Comparison of ENCODE assay signal across 20 cellular contexts in the genomic region with DNA sequence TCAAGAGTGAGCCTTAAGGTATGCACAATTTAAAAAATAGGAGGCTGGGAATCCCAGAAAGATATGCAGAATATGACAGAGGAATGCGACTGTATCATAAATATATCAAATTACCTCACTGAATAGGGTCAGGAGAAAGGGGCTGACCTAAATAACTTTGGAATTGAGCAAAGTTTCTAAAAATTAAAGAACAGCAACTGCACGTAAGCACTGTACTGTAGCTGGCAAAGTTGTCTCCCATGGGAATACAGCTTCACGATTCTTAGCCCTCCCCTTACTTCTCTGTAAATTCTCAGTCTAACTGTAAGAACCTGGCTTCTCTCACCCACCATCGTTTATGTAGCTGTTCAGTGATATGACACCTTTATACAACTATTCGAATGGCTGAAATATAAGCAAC.
DNase-seq lines count a peak whose midpoint lies in the region; ATAC-seq and TF ChIP-seq lines count a peak whose summit lies in the region.
"Had no signal": no experiment of that assay in that cellular context is flagged by ENCODE, and none has a peak within 500 bp of the region (broad histone marks: within the 10 kb centered on the region; RNA-seq: fewer than 3 reads in every experiment).

No MANE protein-coding gene starts in this region.

- H3K79me2 ChIP-seq in SK-N-SH (ENCODE audit: insufficient read depth) (no peaks in the 10 kb centered on the region), hepatocyte (no peaks in the 10 kb centered on the region)

- H3K4me1 ChIP-seq in BLaER1 (peaks cover 30% of the 10 kb centered on the region), SK-N-SH (ENCODE audit: control insufficient read depth in 1 of 2, insufficient read depth in 2 of 2, low read depth in 1 of 2, low read length in 1 of 2) (peaks cover 0 to 10% of the 10 kb centered on the region in 2 experiments; a peak in 1 of 4 replicates), hepatocyte (ENCODE audit: insufficient read depth) (no peaks in the 10 kb centered on the region)
- H3K4me1 ChIP-seq: HAP-1 had no signal

- POLR2A ChIA-PET in SK-N-SH (lab: Yijun Ruan, JAX), result no interaction called here

- no peaks in the 10 kb centered on the region for H3K27me3 ChIP-seq in BLaER1
- H3K27me3 ChIP-seq in SK-N-SH (ENCODE audit: insufficient read depth), result no peaks in the 10 kb centered on the region
- peaks cover 3% of the 10 kb centered on the region for H3K27me3 ChIP-seq in hepatocyte
- H3K27me3 ChIP-seq: MG63 had no signal

- 0 out of 2 replicates have a peak, but pooled peaks cover 9% of the 10 kb centered on the region for H3K9me3 ChIP-seq in BLaER1
- H3K9me3 ChIP-seq in SK-N-SH, result no peaks in the 10 kb centered on the region
- no peaks in the 10 kb centered on the region for H3K9me3 ChIP-seq in hepatocyte (ENCODE audit: low read depth)
- H3K9me3 ChIP-seq: HAP-1, MG63 had no signal

- H4K20me1 ChIP-seq in BLaER1, result no peaks in the 10 kb centered on the region
- H4K20me1 ChIP-seq in SK-N-SH (ENCODE audit: insufficient read depth), result no peaks in the 10 kb centered on the region
- no peaks in the 10 kb centered on the region for H4K20me1 ChIP-seq in hepatocyte (ENCODE audit: insufficient read depth, poor library complexity, severe bottlenecking)

- no peak for TF ChIP-seq CTCF in choroid plexus epithelial cell (conservative IDR thresholded peaks at IDR 0.05; ENCODE audit: low read depth, low read length)
- TF ChIP-seq CTCF in SK-N-SH (IDR thresholded peaks at IDR 0.05), result no peak
- no peak for TF ChIP-seq CTCF in hepatocyte (IDR thresholded peaks at IDR 0.05; ENCODE audit: poor library complexity)

- H3K4me3 ChIP-seq in BLaER1, result no peak overlapping the region
- H3K4me3 ChIP-seq in choroid plexus epithelial cell (ENCODE audit: low read depth, low read length), result no peak overlapping the region
- H3K4me3 ChIP-seq in SK-N-SH (ENCODE audit: low read depth in 2 of 2, low read length in 1 of 2), result no peak overlapping the region
- no peak overlapping the region for H3K4me3 ChIP-seq in hepatocyte
- H3K4me3 ChIP-seq: GM23338, HAP-1, MG63 had no signal

- intact Hi-C loops in Right ventricle myocardium superior (cut with DNase I), result no loop called here

- H3K9ac ChIP-seq in BLaER1 (no peak overlapping the region), SK-N-SH (no peak overlapping the region)

- H3K36me3 ChIP-seq in BLaER1 (no peaks in the 10 kb centered on the region), SK-N-SH (replicated peaks in 1 of 2; ENCODE audit: control insufficient read depth in 1 of 2, insufficient read depth in 2 of 2, low read length in 1 of 2) (no peaks in the 10 kb centered on the region), hepatocyte (replicated peaks; ENCODE audit: insufficient read depth, low read depth) (no peaks in the 10 kb centered on the region)
- H3K36me3 ChIP-seq: HAP-1, MG63 had no signal

- 39% methylated on average over 5 of the region's 5 CpGs for WGBS in SK-N-SH (ENCODE audit: low lambda C conversion rate)
- 86% methylated on average over 5 of the region's 5 CpGs for WGBS in hepatocyte (ENCODE audit: low lambda C conversion rate, missing lambda C conversion rate)

- H3F3A ChIP-seq in SK-N-SH (replicated peaks; ENCODE audit: insufficient read depth), result peaks cover 12% of the 10 kb centered on the region

- no peak for TF ChIP-seq RAD21 in SK-N-SH (IDR thresholded peaks at IDR 0.05; ENCODE audit: low read length)

- ATAC-seq in Right ventricle myocardium superior (ENCODE audit: poor library complexity), result no peak
- no peak for ATAC-seq in HG03039 (IDR thresholded peaks at IDR 0.05; ENCODE audit: unreplicated experiment)
- ATAC-seq: GM23338, Right ventricle myocardium inferior had no signal

- H3K27ac ChIP-seq in BLaER1 (no peak overlapping the region), SK-N-SH (ENCODE audit: low read depth in 2 of 2, low read length in 1 of 2) (no peak overlapping the region), hepatocyte (no peak overlapping the region)

- DNase-seq in amniotic epithelial cell (ENCODE audit: low read depth) (peak; percentile 7), choroid plexus epithelial cell (ENCODE audit: low read depth) (peak; percentile 60), hepatic stellate cell (ENCODE audit: low spot score) (peak; percentile 47), Right ventricle myocardium superior (no peak), SK-N-SH (no peak), hepatocyte (ENCODE audit: low spot score) (no peak)
- DNase-seq: DMS53, Kasumi-1, MG63, NCI-H1417, NCI-H1694 treated with DMSO at 0.1 percent for 48 hours, NCI-H2081 treated with DMSO at 0.1 percent for 48 hours, NCI-H2171 treated with DMSO at 0.1 percent for 48 hours, NCI-H446, NCI-H526 had no signal

- TF ChIP-seq EP300 in SK-N-SH (IDR thresholded peaks at IDR 0.05; ENCODE audit: borderline replicate concordance in 1 of 2, low read depth in 1 of 2, low read length in 1 of 2), result no peak

- CTCF ChIA-PET in SK-N-SH (lab: Yijun Ruan, JAX), result interaction anchor here (1.0 to 1.3 kb wide), 2 partner anchors 8 to 9 kb away, joined by 3 to 4 read pairs; no protein-coding TSS in a partner anchor

- no peaks in the 10 kb centered on the region for H3K9me2 ChIP-seq in SK-N-SH
- no peaks in the 10 kb centered on the region for H3K9me2 ChIP-seq in hepatocyte (replicated peaks; ENCODE audit: insufficient read depth)

- H2AFZ ChIP-seq in SK-N-SH (ENCODE audit: low read depth) (no peak overlapping the region), hepatocyte (no peak overlapping the region)
- H2AFZ ChIP-seq: GM23338 had no signal

- peak overlapping the region; percentile 11 for H3K4me2 ChIP-seq in BLaER1
- H3K4me2 ChIP-seq in SK-N-SH, result no peak overlapping the region
- H3K4me2 ChIP-seq in hepatocyte, result no peak overlapping the region
- H3K4me2 ChIP-seq: GM23338 had no signal

TF ChIP-seq in SK-N-SH, 30 proteins besides CTCF, POLR2A, EP300 and RAD21:
- TF ChIP-seq, protein P1, sequence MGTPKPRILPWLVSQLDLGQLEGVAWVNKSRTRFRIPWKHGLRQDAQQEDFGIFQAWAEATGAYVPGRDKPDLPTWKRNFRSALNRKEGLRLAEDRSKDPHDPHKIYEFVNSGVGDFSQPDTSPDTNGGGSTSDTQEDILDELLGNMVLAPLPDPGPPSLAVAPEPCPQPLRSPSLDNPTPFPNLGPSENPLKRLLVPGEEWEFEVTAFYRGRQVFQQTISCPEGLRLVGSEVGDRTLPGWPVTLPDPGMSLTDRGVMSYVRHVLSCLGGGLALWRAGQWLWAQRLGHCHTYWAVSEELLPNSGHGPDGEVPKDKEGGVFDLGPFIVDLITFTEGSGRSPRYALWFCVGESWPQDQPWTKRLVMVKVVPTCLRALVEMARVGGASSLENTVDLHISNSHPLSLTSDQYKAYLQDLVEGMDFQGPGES (IDR thresholded peaks at IDR 0.05; ENCODE audit: low read depth, low read length), result no peak
- no peak for TF ChIP-seq JUND (IDR thresholded peaks at IDR 0.05)
- no peak for TF ChIP-seq TCF12 (IDR thresholded peaks at IDR 0.05)
- TF ChIP-seq GATA2 (CRISPR knock-in tag; IDR thresholded peaks at IDR 0.05), result no peak
- no peak for TF ChIP-seq ELF1 (IDR thresholded peaks at IDR 0.05)
- TF ChIP-seq RCOR1 (IDR thresholded peaks at IDR 0.05; ENCODE audit: low read length), result no peak
- TF ChIP-seq YY1 (IDR thresholded peaks at IDR 0.05; ENCODE audit: low read depth), result no peak
- TF ChIP-seq, protein P2, sequence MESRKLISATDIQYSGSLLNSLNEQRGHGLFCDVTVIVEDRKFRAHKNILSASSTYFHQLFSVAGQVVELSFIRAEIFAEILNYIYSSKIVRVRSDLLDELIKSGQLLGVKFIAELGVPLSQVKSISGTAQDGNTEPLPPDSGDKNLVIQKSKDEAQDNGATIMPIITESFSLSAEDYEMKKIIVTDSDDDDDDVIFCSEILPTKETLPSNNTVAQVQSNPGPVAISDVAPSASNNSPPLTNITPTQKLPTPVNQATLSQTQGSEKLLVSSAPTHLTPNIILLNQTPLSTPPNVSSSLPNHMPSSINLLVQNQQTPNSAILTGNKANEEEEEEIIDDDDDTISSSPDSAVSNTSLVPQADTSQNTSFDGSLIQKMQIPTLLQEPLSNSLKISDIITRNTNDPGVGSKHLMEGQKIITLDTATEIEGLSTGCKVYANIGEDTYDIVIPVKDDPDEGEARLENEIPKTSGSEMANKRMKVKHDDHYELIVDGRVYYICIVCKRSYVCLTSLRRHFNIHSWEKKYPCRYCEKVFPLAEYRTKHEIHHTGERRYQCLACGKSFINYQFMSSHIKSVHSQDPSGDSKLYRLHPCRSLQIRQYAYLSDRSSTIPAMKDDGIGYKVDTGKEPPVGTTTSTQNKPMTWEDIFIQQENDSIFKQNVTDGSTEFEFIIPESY (IDR thresholded peaks at IDR 0.05; ENCODE audit: borderline replicate concordance, low read depth), result no peak
- no peak for TF ChIP-seq FOXM1 (IDR thresholded peaks at IDR 0.05; ENCODE audit: low read depth)
- TF ChIP-seq, protein P3, sequence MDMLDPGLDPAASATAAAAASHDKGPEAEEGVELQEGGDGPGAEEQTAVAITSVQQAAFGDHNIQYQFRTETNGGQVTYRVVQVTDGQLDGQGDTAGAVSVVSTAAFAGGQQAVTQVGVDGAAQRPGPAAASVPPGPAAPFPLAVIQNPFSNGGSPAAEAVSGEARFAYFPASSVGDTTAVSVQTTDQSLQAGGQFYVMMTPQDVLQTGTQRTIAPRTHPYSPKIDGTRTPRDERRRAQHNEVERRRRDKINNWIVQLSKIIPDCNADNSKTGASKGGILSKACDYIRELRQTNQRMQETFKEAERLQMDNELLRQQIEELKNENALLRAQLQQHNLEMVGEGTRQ (IDR thresholded peaks at IDR 0.05; ENCODE audit: borderline replicate concordance, low read depth, low read length), result no peak
- TF ChIP-seq EZH2phosphoT487 (IDR thresholded peaks at IDR 0.05; ENCODE audit: borderline replicate concordance, low read depth), result no peak
- TF ChIP-seq RXRA (IDR thresholded peaks at IDR 0.05; ENCODE audit: borderline replicate concordance, low read depth), result no peak

Comparison
In these comparisons a context has a peak if more than half of its experiments do, and no peak if none do; other contexts are left out.
1. DNase-seq: peak in amniotic epithelial cell (single experiment), choroid plexus epithelial cell (single experiment) and hepatic stellate cell (single experiment); none in Right ventricle myocardium superior (single experiment), SK-N-SH (single experiment) and hepatocyte (single experiment).